In the genomic region with DNA sequence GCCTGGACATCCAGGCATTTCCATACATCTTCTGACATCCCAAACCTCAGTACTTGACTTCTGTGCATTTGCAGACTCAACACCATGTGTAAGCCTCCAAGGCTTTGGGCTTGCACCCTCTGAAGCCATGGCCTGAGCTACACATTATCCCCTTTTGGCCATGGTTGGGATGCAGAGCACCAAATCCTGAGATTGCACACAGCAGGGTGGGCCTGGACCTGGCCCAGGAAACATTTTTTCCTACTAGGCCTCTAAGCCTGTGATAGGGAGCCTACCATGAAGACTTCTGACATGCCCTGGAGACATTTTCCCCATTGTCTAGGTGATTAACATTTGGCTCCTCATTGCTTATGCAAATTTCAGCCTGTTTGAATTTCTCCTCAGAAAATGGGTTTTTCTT, we compare ENCODE assay signal across 29 cellular contexts.
DNase-seq lines count a peak whose midpoint lies in the region; ATAC-seq and TF ChIP-seq lines count a peak whose summit lies in the region.
"Had no signal": no experiment of that assay in that cellular context is flagged by ENCODE, and none has a peak within 500 bp of the region (broad histone marks: within the 10 kb centered on the region; RNA-seq: fewer than 3 reads in every experiment).

No MANE protein-coding gene starts in this region.

- no peak overlapping the region for H2BK120ac ChIP-seq in mesendoderm (ENCODE audit: low read depth, low read length)

- no peak overlapping the region for H3K27ac ChIP-seq in HEK293 (ENCODE audit: extremely low read depth, low read depth, low read length)
- H3K27ac ChIP-seq in mesendoderm (ENCODE audit: low read depth, low read length), result no peak overlapping the region
- no peak overlapping the region for H3K27ac ChIP-seq in effector memory CD4-positive, alpha-beta T cell (ENCODE audit: insufficient read depth, low read length, poor library complexity, severe bottlenecking)
- H3K27ac ChIP-seq: 22Rv1; A549; BLaER1; BLaER1 treated with 17β-estradiol and CSF1 and Interleukin-3, amounts not matched to agents 10 nM and 100 nM; C4-2B had no signal

- no peak overlapping the region for H4K8ac ChIP-seq in mesendoderm (ENCODE audit: low read depth, low read length)

- no peak overlapping the region for H2BK5ac ChIP-seq in mesendoderm (ENCODE audit: low read length)

- H3K4me2 ChIP-seq in mesendoderm (ENCODE audit: low read length), result no peak overlapping the region
- H3K4me2 ChIP-seq: A549; BLaER1; BLaER1 treated with 17β-estradiol and CSF1 and Interleukin-3, amounts not matched to agents 10 nM and 100 nM had no signal

- no peak overlapping the region for H3K9ac ChIP-seq in mesendoderm (ENCODE audit: low read length)
- H3K9ac ChIP-seq: BLaER1; BLaER1 treated with 17β-estradiol and CSF1 and Interleukin-3, amounts not matched to agents 10 nM and 100 nM had no signal

- POLR2A ChIA-PET in HEK293 (lab: Yijun Ruan, JAX), result interaction anchor here (0.6 kb wide), 1 partner anchor 52 kb away, joined by 3 read pairs; no protein-coding TSS in a partner anchor

- H3K79me2 ChIP-seq in mesendoderm (ENCODE audit: control insufficient read depth, insufficient read depth, low read length), result no peaks in the 10 kb centered on the region

- no peaks in the 10 kb centered on the region for H3K36me3 ChIP-seq in HEK293 (ENCODE audit: control insufficient read depth in 2 of 2, insufficient read depth in 1 of 2, low read length in 2 of 2)
- H3K36me3 ChIP-seq in mesendoderm (ENCODE audit: control insufficient read depth, insufficient read depth, low read length), result no peaks in the 10 kb centered on the region
- no peaks in the 10 kb centered on the region for H3K36me3 ChIP-seq in effector memory CD4-positive, alpha-beta T cell (ENCODE audit: control insufficient read depth, insufficient read depth, low read length)
- H3K36me3 ChIP-seq: BE2C; BLaER1; BLaER1 treated with 17β-estradiol and CSF1 and Interleukin-3, amounts not matched to agents 10 nM and 100 nM had no signal

- no peak overlapping the region for H4K5ac ChIP-seq in mesendoderm (ENCODE audit: low read length)

- ATAC-seq in HG02623 (IDR thresholded peaks at IDR 0.05; ENCODE audit: unreplicated experiment), result no peak
- ATAC-seq: A549; CD8-positive, alpha-beta T cell had no signal

- H3K23ac ChIP-seq in mesendoderm (ENCODE audit: low read length), result no peak overlapping the region

- DNase-seq in mesendoderm, result peak; percentile 11
- no peak for DNase-seq in effector memory CD4-positive, alpha-beta T cell
- DNase-seq: 8988T; ACHN; AML-193; BE2C; C1 segment of cervical spinal cord; Caco-2; Calu3; CD4-positive, alpha-beta memory T cell; CD4-positive, alpha-beta T cell; CD4-positive, CD25-positive, alpha-beta regulatory T cell; CD8-positive, alpha-beta memory T cell; CD8-positive, alpha-beta T cell; COR-L47; DMS 273 treated with DMSO at 0.1 percent for 48 hours; DMS153; DMS53; DMS79; DMS79 treated with DMSO at 0.1 percent for 48 hours; DND-41; EL had no signal

- TF ChIP-seq CTCF in HEK293 (tag by site-specific recombination; IDR thresholded peaks at IDR 0.05), result no peak

- no peaks in the 10 kb centered on the region for H3K4me1 ChIP-seq in HEK293 (ENCODE audit: control insufficient read depth, insufficient read depth, low read length)
- H3K4me1 ChIP-seq in mesendoderm (ENCODE audit: control insufficient read depth, low read depth, low read length), result no peaks in the 10 kb centered on the region
- H3K4me1 ChIP-seq in effector memory CD4-positive, alpha-beta T cell (ENCODE audit: control insufficient read depth, insufficient read depth, low read length, poor library complexity, severe bottlenecking), result no peaks in the 10 kb centered on the region
- H3K4me1 ChIP-seq: A549, BE2C, BLaER1, Caco-2 had no signal

- H2BK15ac ChIP-seq in mesendoderm (replicated peaks; ENCODE audit: low read depth), result no peak overlapping the region

- H3K9me3 ChIP-seq in HEK293 (ENCODE audit: control insufficient read depth, insufficient read depth, low read depth, low read length), result no peaks in the 10 kb centered on the region
- H3K9me3 ChIP-seq in effector memory CD4-positive, alpha-beta T cell (ENCODE audit: control insufficient read depth, low read length), result no peaks in the 10 kb centered on the region
- H3K9me3 ChIP-seq: A549, BE2C, Caco-2 had no signal

- no peak overlapping the region for H3K56ac ChIP-seq in mesendoderm (ENCODE audit: low read length)

- no peak overlapping the region for H2AK5ac ChIP-seq in mesendoderm (ENCODE audit: low read length)

- H3K4me3 ChIP-seq in HEK293 (ENCODE audit: low read depth, low read length) (no peak overlapping the region), mesendoderm (ENCODE audit: low read length) (no peak overlapping the region)
- H3K4me3 ChIP-seq in effector memory CD4-positive, alpha-beta T cell (ENCODE audit: insufficient read depth, low read depth, low read length, poor library complexity, severe bottlenecking), result no peak overlapping the region
- H3K4me3 ChIP-seq: A549; BLaER1; BLaER1 treated with 17β-estradiol and CSF1 and Interleukin-3, amounts not matched to agents 10 nM and 100 nM had no signal

- H3K18ac ChIP-seq in mesendoderm (ENCODE audit: low read length), result no peak overlapping the region

- no peaks in the 10 kb centered on the region for H3K27me3 ChIP-seq in mesendoderm (ENCODE audit: insufficient read depth, low read length, poor library complexity)
- no peaks in the 10 kb centered on the region for H3K27me3 ChIP-seq in effector memory CD4-positive, alpha-beta T cell (replicated peaks; ENCODE audit: control insufficient read depth, insufficient read depth, low read length, poor library complexity, severe bottlenecking)
- H3K27me3 ChIP-seq: BE2C; BLaER1; BLaER1 treated with 17β-estradiol and CSF1 and Interleukin-3, amounts not matched to agents 10 nM and 100 nM had no signal

- no peak overlapping the region for H3K4ac ChIP-seq in mesendoderm (ENCODE audit: low read depth, low read length)

- H3K79me1 ChIP-seq in mesendoderm (ENCODE audit: low read length), result no peaks in the 10 kb centered on the region

- CTCF ChIA-PET in HEK293 (lab: Yijun Ruan, JAX), result no interaction called here

TF ChIP-seq in HEK293, 187 proteins besides CTCF, POLR2A, EP300 and RAD21 (continues in another document):
- TF ChIP-seq ZNF585B (tag by site-specific recombination; IDR thresholded peaks at IDR 0.05) (peak; percentile 74), ZNF514 (tag by site-specific recombination; IDR thresholded peaks at IDR 0.05) (no peak), ZNF426 (tag by site-specific recombination; IDR thresholded peaks at IDR 0.05) (no peak), ZNF433 (tag by site-specific recombination; IDR thresholded peaks at IDR 0.05; ENCODE audit: low read depth) (no peak), ZNF2 (tag by site-specific recombination; IDR thresholded peaks at IDR 0.05) (no peak), ZNF501 (tag by site-specific recombination; IDR thresholded peaks at IDR 0.05) (no peak), ZNF292 (tag by site-specific recombination; IDR thresholded peaks at IDR 0.05; ENCODE audit: borderline replicate concordance, low read depth) (no peak), ZNF660 (tag by site-specific recombination; IDR thresholded peaks at IDR 0.05) (no peak), SP2 (tag by site-specific recombination; IDR thresholded peaks at IDR 0.05) (no peak), SETDB1 (IDR thresholded peaks at IDR 0.05; ENCODE audit: insufficient read length, low read length) (peak; percentile 61), TRIM28 (IDR thresholded peaks at IDR 0.05; ENCODE audit: borderline replicate concordance, low read length) (peak; percentile 91; the same call in 1 of the 2 replicates), ZNF658 (tag by site-specific recombination; IDR thresholded peaks at IDR 0.05) (no peak), ZNF302 (tag by site-specific recombination; IDR thresholded peaks at IDR 0.05; ENCODE audit: low read depth) (no peak), ZNF274 (IDR thresholded peaks at IDR 0.05; ENCODE audit: low read length) (no peak), ZNF274 (tag by site-specific recombination; IDR thresholded peaks at IDR 0.05; ENCODE audit: borderline replicate concordance) (no peak), TCF7L2 (IDR thresholded peaks at IDR 0.05; ENCODE audit: borderline replicate concordance, low read depth, low read length) (no peak), ZNF138 (tag by site-specific recombination; IDR thresholded peaks at IDR 0.05; ENCODE audit: borderline replicate concordance) (no peak), ZNF211 (tag by site-specific recombination; IDR thresholded peaks at IDR 0.05; ENCODE audit: low read depth) (no peak), ZNF416 (tag by site-specific recombination; IDR thresholded peaks at IDR 0.05) (no peak), ZNF133 (tag by site-specific recombination; IDR thresholded peaks at IDR 0.05) (no peak), ZFHX2 (tag by site-specific recombination; conservative IDR thresholded peaks at IDR 0.05) (no peak), ZNF16 (tag by site-specific recombination; IDR thresholded peaks at IDR 0.05; ENCODE audit: low read depth) (no peak)
- TF ChIP-seq, protein P1, sequence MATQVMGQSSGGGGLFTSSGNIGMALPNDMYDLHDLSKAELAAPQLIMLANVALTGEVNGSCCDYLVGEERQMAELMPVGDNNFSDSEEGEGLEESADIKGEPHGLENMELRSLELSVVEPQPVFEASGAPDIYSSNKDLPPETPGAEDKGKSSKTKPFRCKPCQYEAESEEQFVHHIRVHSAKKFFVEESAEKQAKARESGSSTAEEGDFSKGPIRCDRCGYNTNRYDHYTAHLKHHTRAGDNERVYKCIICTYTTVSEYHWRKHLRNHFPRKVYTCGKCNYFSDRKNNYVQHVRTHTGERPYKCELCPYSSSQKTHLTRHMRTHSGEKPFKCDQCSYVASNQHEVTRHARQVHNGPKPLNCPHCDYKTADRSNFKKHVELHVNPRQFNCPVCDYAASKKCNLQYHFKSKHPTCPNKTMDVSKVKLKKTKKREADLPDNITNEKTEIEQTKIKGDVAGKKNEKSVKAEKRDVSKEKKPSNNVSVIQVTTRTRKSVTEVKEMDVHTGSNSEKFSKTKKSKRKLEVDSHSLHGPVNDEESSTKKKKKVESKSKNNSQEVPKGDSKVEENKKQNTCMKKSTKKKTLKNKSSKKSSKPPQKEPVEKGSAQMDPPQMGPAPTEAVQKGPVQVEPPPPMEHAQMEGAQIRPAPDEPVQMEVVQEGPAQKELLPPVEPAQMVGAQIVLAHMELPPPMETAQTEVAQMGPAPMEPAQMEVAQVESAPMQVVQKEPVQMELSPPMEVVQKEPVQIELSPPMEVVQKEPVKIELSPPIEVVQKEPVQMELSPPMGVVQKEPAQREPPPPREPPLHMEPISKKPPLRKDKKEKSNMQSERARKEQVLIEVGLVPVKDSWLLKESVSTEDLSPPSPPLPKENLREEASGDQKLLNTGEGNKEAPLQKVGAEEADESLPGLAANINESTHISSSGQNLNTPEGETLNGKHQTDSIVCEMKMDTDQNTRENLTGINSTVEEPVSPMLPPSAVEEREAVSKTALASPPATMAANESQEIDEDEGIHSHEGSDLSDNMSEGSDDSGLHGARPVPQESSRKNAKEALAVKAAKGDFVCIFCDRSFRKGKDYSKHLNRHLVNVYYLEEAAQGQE (tag by site-specific recombination; IDR thresholded peaks at IDR 0.05), result no peak
